8 cellular contexts compared by ENCODE assay signal in genomic region chr14:75259510-75259855, GRCh38. TPM values are rescaled to one million over a fixed set of nuclear protein-coding genes. Genes with fewer than 3 reads are reported as not detected.
DNase-seq lines count a peak whose midpoint lies in the region; ATAC-seq and TF ChIP-seq lines count a peak whose summit lies in the region.

No MANE protein-coding gene starts in this region.

- no peak for ATAC-seq in GM21576 (IDR thresholded peaks at IDR 0.05; ENCODE audit: unreplicated experiment)

- H3K27ac Mint-ChIP-seq in activated CD4-positive, alpha-beta T cell treated with anti-CD3 and anti-CD28 coated beads, Interleukin-2, amount 10 ng/mL, durations not matched to agents 24 days and 14 days: peak overlapping the region; percentile 99

- no peaks in the 10 kb centered on the region for H3K79me2 ChIP-seq in PC-9 (ENCODE audit: low read depth)

- H3F3A ChIP-seq in PC-9 (ENCODE audit: insufficient read depth, low read depth): peaks cover 60% of the 10 kb centered on the region

- H3K36me3 ChIP-seq in PC-9 (ENCODE audit: low read depth) (no peaks in the 10 kb centered on the region), ectodermal cell (ENCODE audit: control insufficient read depth, insufficient read depth, low read length) (no peaks in the 10 kb centered on the region)

- intact Hi-C loops in activated CD4-positive, alpha-beta T cell treated with anti-CD3 and anti-CD28 coated beads, Interleukin-2, amount 10 ng/mL, durations not matched to agents 24 days and 14 days (cut with micrococcal nuclease): loop anchor here (1.0 kb wide), 4 partner anchors 10 to 83 kb away; partner anchors contain the start of genes FOS and TMED10
- intact Hi-C loops in PC-9 (cut with micrococcal nuclease; ENCODE audit: unreplicated experiment): loop anchor here (1.0 to 5.0 kb wide), 8 partner anchors 18 to 193 kb away; partner anchors contain the start of genes NEK9 and TMED10

- H3K27me3 ChIP-seq in PC-9 (ENCODE audit: insufficient read depth, low read depth): no peaks in the 10 kb centered on the region
- H3K27me3 ChIP-seq in ectodermal cell (ENCODE audit: control insufficient read depth, insufficient read depth, low read length, poor library complexity, severe bottlenecking): no peaks in the 10 kb centered on the region

- H3K27ac ChIP-seq in PC-9 (peak overlapping the region; percentile 41), ectodermal cell (ENCODE audit: insufficient read depth, low read depth, low read length, poor library complexity, severe bottlenecking) (peak overlapping the region; percentile 98)

- BruUV-seq in PC-9 (replicated peaks; lab: Mats Ljungman, UMichigan): TSS peak; percentile 98

- H3K4me3 Mint-ChIP-seq in activated CD4-positive, alpha-beta T cell treated with anti-CD3 and anti-CD28 coated beads, Interleukin-2, amount 10 ng/mL, durations not matched to agents 24 days and 14 days: peak overlapping the region; percentile 85

- TF ChIP-seq CTCF in PC-9 (conservative IDR thresholded peaks at IDR 0.05): peak; percentile 33; the same call in 1 of the 2 replicates

- peaks cover 51% of the 10 kb centered on the region for H3K27me3 Mint-ChIP-seq in activated CD4-positive, alpha-beta T cell treated with anti-CD3 and anti-CD28 coated beads, Interleukin-2, amount 10 ng/mL, durations not matched to agents 24 days and 14 days

- H3K9me3 ChIP-seq in PC-9 (ENCODE audit: insufficient read depth, low read depth) (no peaks in the 10 kb centered on the region), ectodermal cell (ENCODE audit: control insufficient read depth, low read length) (no peaks in the 10 kb centered on the region)

- DNase-seq in activated CD4-positive, alpha-beta T cell treated with anti-CD3 and anti-CD28 coated beads, Interleukin-2, amount 10 ng/mL, durations not matched to agents 24 days and 14 days: no peak
- DNase-seq in activated CD4-positive, alpha-beta T cell treated with anti-CD3 and anti-CD28 coated beads, Interleukin-2, amount 50 U/mL, for 1 hour: no peak
- no peak for DNase-seq in PC-9
- DNase-seq in myocyte (ENCODE audit: low read depth): peak; percentile 56
- no peak for DNase-seq in stimulated activated CD4-positive, alpha-beta T cell treated with anti-CD3 and anti-CD28 coated beads, Interleukin-4, amount 100 ng/mL, for 24 hours
- no peak for DNase-seq in T-helper 9 cell

- H3K4me3 ChIP-seq in PC-9 (peak overlapping the region; percentile 56), ectodermal cell (ENCODE audit: insufficient read depth, low read depth, low read length) (peak overlapping the region; percentile 39)

- H3K4me1 Mint-ChIP-seq in activated CD4-positive, alpha-beta T cell treated with anti-CD3 and anti-CD28 coated beads, Interleukin-2, amount 10 ng/mL, durations not matched to agents 24 days and 14 days: peaks cover 17% of the 10 kb centered on the region

- CTCF ChIA-PET in PC-9 (lab: Charles Lee): no interaction called here

- H4K20me1 ChIP-seq in PC-9 (ENCODE audit: insufficient read depth): no peaks in the 10 kb centered on the region

- WGBS in ectodermal cell, 2 experiments: 24 to 28% methylated on average over 7 of the region's 7 CpGs

- POLR2A ChIA-PET in PC-9 (lab: Charles Lee; ENCODE audit: unreplicated experiment): interaction anchor here (0.7 to 2.8 kb wide), 11 partner anchors 8 to 135 kb away, joined by 3 to 63 read pairs (median 5); partner anchors contain the start of gene FOS

- H3K36me3 Mint-ChIP-seq in activated CD4-positive, alpha-beta T cell treated with anti-CD3 and anti-CD28 coated beads, Interleukin-2, amount 10 ng/mL, durations not matched to agents 24 days and 14 days (ENCODE audit: low read depth): no peaks in the 10 kb centered on the region

- peaks cover 63% of the 10 kb centered on the region for H3K4me1 ChIP-seq in PC-9 (replicated peaks; ENCODE audit: insufficient read depth)
- H3K4me1 ChIP-seq in ectodermal cell (ENCODE audit: control insufficient read depth, insufficient read depth, low read length): peaks cover 11% of the 10 kb centered on the region

- H3K4me2 ChIP-seq in PC-9: peak overlapping the region; percentile 91

- H3K9me3 Mint-ChIP-seq in activated CD4-positive, alpha-beta T cell treated with anti-CD3 and anti-CD28 coated beads, Interleukin-2, amount 10 ng/mL, durations not matched to agents 24 days and 14 days: no peaks in the 10 kb centered on the region

- H2AFZ ChIP-seq in PC-9: peak overlapping the region; percentile 83

- no peaks in the 10 kb centered on the region for H3K9me2 ChIP-seq in PC-9 (ENCODE audit: insufficient read depth)

RNA-seq across cellular contexts. Expression of gene FOS, which starts 19.1 kb away (rescaled TPM):
- total RNA-seq in activated CD4-positive, alpha-beta T cell treated with anti-CD3 and anti-CD28 coated beads, Interleukin-2, amount 10 ng/mL, durations not matched to agents 24 days and 14 days: 26.5 and 29.6 TPM in 2 replicates
- total RNA-seq in PC-9 (2021) (84.6 and 154 TPM in 2 replicates), myocyte (22.7 and 26.5 TPM in 2 replicates)
- polyA plus RNA-seq in ectodermal cell (2013, experiment 1 of 4): 82.6 TPM
- 58.4 TPM for polyA plus RNA-seq in ectodermal cell (2013, experiment 2 of 4)
- 34.2 TPM for polyA plus RNA-seq in ectodermal cell (2013, experiment 3 of 4)
- 32.0 TPM for polyA plus RNA-seq in ectodermal cell (2013, experiment 4 of 4)
- 2.0 TPM for polyA plus RNA-seq in myocyte (2012)
